Comparison of ENCODE assay signal across 18 cellular contexts in genomic region chr5:129171194-129171944, GRCh38.
DNase-seq lines count a peak whose midpoint lies in the region; ATAC-seq, FAIRE-seq and TF ChIP-seq lines count a peak whose summit lies in the region.
"Had no signal": no experiment of that assay in that cellular context is flagged by ENCODE, and none has a peak within 500 bp of the region (broad histone marks: within the 10 kb centered on the region; RNA-seq: fewer than 3 reads in every experiment).

No MANE protein-coding gene starts in this region.

- H3K27me3 ChIP-seq in HepG2 (ENCODE audit: control insufficient read depth in 1 of 2, insufficient read depth in 2 of 2, low read length in 2 of 2) (no peaks in the 10 kb centered on the region), right lobe of liver (no peaks in the 10 kb centered on the region)

- no peak overlapping the region for H3K9ac ChIP-seq in HepG2 (ENCODE audit: insufficient read depth, low read depth, low read length)

- H3K4me2 ChIP-seq in HepG2 (ENCODE audit: low read depth, low read length), result no peak overlapping the region

- no peaks in the 10 kb centered on the region for H4K20me1 ChIP-seq in HepG2 (ENCODE audit: insufficient read depth, low read length)

- TF ChIP-seq CTCF in HepG2 (CRISPR knock-in tag; IDR thresholded peaks at IDR 0.05) (no peak), right lobe of liver (IDR thresholded peaks at IDR 0.05) (no peak)

- POLR2A ChIA-PET in HepG2 (lab: Yijun Ruan, JAX), result no interaction called here

- FAIRE-seq in HepG2 (lab: Jason Lieb, UNC) (no peak), endometrium (lab: Jason Lieb, UNC) (peak; percentile 99)
- FAIRE-seq: A204.1, GM12878, GM18507 had no signal

- H3K4me1 ChIP-seq in HepG2 (ENCODE audit: insufficient read depth, low read length) (no peaks in the 10 kb centered on the region), right lobe of liver (no peaks in the 10 kb centered on the region)

- 51% methylated on average over 2 of the region's 2 CpGs for WGBS in HepG2 (ENCODE audit: low lambda C conversion rate)
- WGBS in right lobe of liver (ENCODE audit: insufficient coverage, low coverage, low lambda C conversion rate, missing lambda C conversion rate), result 71% methylated on average over 1 of the region's 2 CpGs

- TF ChIP-seq RAD21 in HepG2 (CRISPR knock-in tag; IDR thresholded peaks at IDR 0.05), result no peak

- no TSS peak for BruUV-seq in HepG2 (replicated peaks; lab: Mats Ljungman, UMichigan)

- H3K27ac ChIP-seq in HepG2 (ENCODE audit: extremely low read length, insufficient read depth, low read length) (no peak overlapping the region), right lobe of liver (no peak overlapping the region)

- DNase-seq in HepG2 (ENCODE audit: low spot score) (no peak), right lobe of liver (no peak), iPS-NIHi7 (ENCODE audit: extremely low spot score) (peak; percentile 12), DMS114 treated with DMSO at 0.1 percent for 48 hours (lab: John Stamatoyannopoulos, UW; ENCODE audit: unreplicated experiment) (no peak)
- no peak for DNase-seq in activated effector memory CD4-positive, alpha-beta T cell treated with anti-CD3 and anti-CD28 coated beads, Interleukin-2, amount 50 U/mL, for 16 hours
- DNase-seq: C1 segment of cervical spinal cord; Calu3; CD4-positive, alpha-beta T cell; DMS 273 treated with DMSO at 0.1 percent for 48 hours; DMS79; GOT3; IMR-90 had no signal

- in situ Hi-C loops in HepG2 (cut with HindIII; ENCODE audit: extremely low pct_ligation_motif_present, low pct_unique_long_range_greater_than_20kb), result no loop called here

- no peaks in the 10 kb centered on the region for H3K79me2 ChIP-seq in HepG2 (ENCODE audit: insufficient read depth, low read length)

- no peak for TF ChIP-seq EP300 in HepG2 (IDR thresholded peaks at IDR 0.05; ENCODE audit: low read depth in 2 of 2, low read length in 2 of 2)
- TF ChIP-seq EP300 in HepG2 (CRISPR knock-in tag; IDR thresholded peaks at IDR 0.05; ENCODE audit: borderline replicate concordance), result no peak

- no peak overlapping the region for H2AFZ ChIP-seq in HepG2 (ENCODE audit: low read length)

- CTCF ChIA-PET in HepG2 (lab: Yijun Ruan, JAX; ENCODE audit: low intra/inter-chr PET ratio, low total read pairs), result no interaction called here

- H3K36me3 ChIP-seq in HepG2 (replicated peaks in 1 of 2; ENCODE audit: control insufficient read depth in 1 of 2, insufficient read depth in 2 of 2, low read length in 2 of 2) (no peaks in the 10 kb centered on the region), right lobe of liver (no peaks in the 10 kb centered on the region)

- TF ChIP-seq POLR2A in HepG2 (IDR thresholded peaks at IDR 0.05; ENCODE audit: insufficient read depth in 1 of 2, low read depth in 2 of 2, low read length in 2 of 2) (no peak), right lobe of liver (IDR thresholded peaks at IDR 0.05) (no peak)

- H3K4me3 ChIP-seq in HepG2 (replicated peaks in 1 of 3; ENCODE audit: insufficient read depth in 1 of 3, low read depth in 2 of 3, low read length in 3 of 3) (no peak overlapping the region), right lobe of liver (no peak overlapping the region)
- H3K4me3 ChIP-seq: GM12878 had no signal

- H3K9me3 ChIP-seq in HepG2 (ENCODE audit: low read length) (no peaks in the 10 kb centered on the region), right lobe of liver (no peaks in the 10 kb centered on the region)

- ATAC-seq in HepG2 (no peak), right lobe of liver (no peak), HG03469 (IDR thresholded peaks at IDR 0.05; ENCODE audit: unreplicated experiment) (no peak)
- ATAC-seq: GM12878, HCT116 had no signal

- intact Hi-C loops in HepG2 (cut with micrococcal nuclease; ENCODE audit: unreplicated experiment), result no loop called here
- intact Hi-C loops in right lobe of liver (cut with DNase I), result no loop called here

TF ChIP-seq in HepG2, 621 proteins besides CTCF, POLR2A, EP300 and RAD21:
- TF ChIP-seq ZNF256 (CRISPR knock-in tag; conservative IDR thresholded peaks at IDR 0.05) (no peak), PREB (CRISPR knock-in tag; IDR thresholded peaks at IDR 0.05) (no peak), MNT (IDR thresholded peaks at IDR 0.05) (peak; percentile 59)
TF ChIP-seq in HepG2: peak in this region for 1.
